In genomic region chr14:92323031-92323915, GRCh38 we compare ENCODE assay signal across 1 cellular context.
TF ChIP-seq lines count a peak whose summit lies in the region.

Gene SLC24A4 (plus strand): TSS chr14:92323165. CDS start chr14:92323831, 666 bp downstream.

TF ChIP-seq in GM12878, 131 proteins besides CTCF, POLR2A, EP300 and RAD21 (continued from another document):
- TF ChIP-seq KLF5 (IDR thresholded peaks at IDR 0.05; ENCODE audit: partially characterized antibody) = no peak
TF ChIP-seq in GM12878: peak in this region for 6.
